Comparison of ENCODE assay signal across 28 cellular contexts in genomic region chr14:52119030-52119429, GRCh38. TPM values are rescaled to one million over a fixed set of nuclear protein-coding genes. Genes with fewer than 3 reads are reported as not detected.
A peak's percentile ranks its signal among the peaks of the same experiment; 100 is the strongest.
DNase-seq lines count a peak whose midpoint lies in the region; ATAC-seq and TF ChIP-seq lines count a peak whose summit lies in the region.
"Had no signal": no experiment of that assay in that cellular context is flagged by ENCODE, and none has a peak within 500 bp of the region (broad histone marks: within the 10 kb centered on the region; RNA-seq: fewer than 3 reads in every experiment).

No MANE protein-coding gene starts in this region.

- H3K27me3 ChIP-seq in fibroblast of lung (ENCODE audit: control insufficient read depth, insufficient read depth, low read length) (no peaks in the 10 kb centered on the region), osteoblast (ENCODE audit: insufficient read depth, low read length) (no peaks in the 10 kb centered on the region)
- H3K27me3 ChIP-seq: esophagus squamous epithelium, upper lobe of left lung had no signal

- H3K27me3 Mint-ChIP-seq in activated T-helper 1 cell treated with anti-CD3 and anti-CD28 coated beads, Interleukin-12 subunit alpha, Interleukin-12 subunit beta, Interleukin-2, Interleukin-4 antibody, amounts not matched to agents 30 ng/mL and 10 ng/mL and 1 ng/mL, durations not matched to agents 14 hours and 24 hours and 36 hours (ENCODE audit: insufficient read depth): peaks cover 11% of the 10 kb centered on the region
- H3K27me3 Mint-ChIP-seq: activated CD4-positive, alpha-beta memory T cell treated with anti-CD3 and anti-CD28 coated beads for 36 hours; stimulated activated naive CD8-positive, alpha-beta T cell treated with anti-CD3 and anti-CD28 coated beads, Interleukin-15, Interleukin-2, amounts not matched to agents 100 ng/mL and 50 ng/mL, for 24 hours had no signal

- H3K27ac Mint-ChIP-seq in activated T-helper 1 cell treated with anti-CD3 and anti-CD28 coated beads, Interleukin-12 subunit alpha, Interleukin-12 subunit beta, Interleukin-2, Interleukin-4 antibody, amounts not matched to agents 30 ng/mL and 10 ng/mL and 1 ng/mL, durations not matched to agents 14 hours and 24 hours and 36 hours: no peak overlapping the region
- H3K27ac Mint-ChIP-seq: activated CD4-positive, alpha-beta memory T cell treated with anti-CD3 and anti-CD28 coated beads for 36 hours; stimulated activated naive CD8-positive, alpha-beta T cell treated with anti-CD3 and anti-CD28 coated beads, Interleukin-15, Interleukin-2, amounts not matched to agents 100 ng/mL and 50 ng/mL, for 24 hours; T-helper 2 cell treated with Interferon-gamma antibody and Interleukin-4, amounts not matched to agents 5 μg/mL and 100 μg/mL, for 36 hours had no signal

- H3K27ac ChIP-seq in fibroblast of lung (ENCODE audit: insufficient read depth, low read length) (peak overlapping the region; percentile 44), substantia nigra (ENCODE audit: low read depth, low read length, poor library complexity, severe bottlenecking) (peak overlapping the region; percentile 70), osteoblast (ENCODE audit: low read depth, low read length) (no peak overlapping the region)
- H3K27ac ChIP-seq: esophagus squamous epithelium, GM23248, parathyroid adenoma, SK-N-MC, upper lobe of left lung, WERI-Rb-1 had no signal

- no peak overlapping the region for H2AFZ ChIP-seq in fibroblast of lung (ENCODE audit: low read length)
- no peak overlapping the region for H2AFZ ChIP-seq in osteoblast (ENCODE audit: low read length)
- H2AFZ ChIP-seq: GM23248, parathyroid adenoma had no signal

- ATAC-seq in HG02642 (IDR thresholded peaks at IDR 0.05; ENCODE audit: poor library complexity, unreplicated experiment): no peak
- ATAC-seq: Panc1 had no signal

- H3K4me1 ChIP-seq in fibroblast of lung (ENCODE audit: control insufficient read depth, extremely low read depth, insufficient read depth, low read length) (peaks cover 22% of the 10 kb centered on the region), osteoblast (ENCODE audit: insufficient read depth, low read length) (peaks cover 10% of the 10 kb centered on the region)
- H3K4me1 ChIP-seq: esophagus squamous epithelium, parathyroid adenoma, upper lobe of left lung had no signal

- no peak overlapping the region for H3K4me3 ChIP-seq in fibroblast of lung (replicated peaks in 1 of 4; ENCODE audit: control extremely low read depth in 1 of 4, insufficient read depth in 1 of 4, low read depth in 3 of 4, low read length in 4 of 4)
- no peak overlapping the region for H3K4me3 ChIP-seq in osteoblast (ENCODE audit: insufficient read depth, low read length)
- H3K4me3 ChIP-seq: esophagus squamous epithelium, GM23248, SK-N-MC, upper lobe of left lung had no signal

- H3K4me2 ChIP-seq in fibroblast of lung (ENCODE audit: extremely low read depth, insufficient read depth, low read length): no peak overlapping the region
- H3K4me2 ChIP-seq in osteoblast (ENCODE audit: insufficient read depth, low read length): no peak overlapping the region

- no peaks in the 10 kb centered on the region for H3K9me3 Mint-ChIP-seq in activated T-helper 1 cell treated with anti-CD3 and anti-CD28 coated beads, Interleukin-12 subunit alpha, Interleukin-12 subunit beta, Interleukin-2, Interleukin-4 antibody, amounts not matched to agents 30 ng/mL and 10 ng/mL and 1 ng/mL, durations not matched to agents 14 hours and 24 hours and 36 hours
- H3K9me3 Mint-ChIP-seq: activated CD4-positive, alpha-beta memory T cell treated with anti-CD3 and anti-CD28 coated beads for 36 hours; stimulated activated naive CD8-positive, alpha-beta T cell treated with anti-CD3 and anti-CD28 coated beads, Interleukin-15, Interleukin-2, amounts not matched to agents 100 ng/mL and 50 ng/mL, for 24 hours; T-helper 2 cell treated with Interferon-gamma antibody and Interleukin-4, amounts not matched to agents 5 μg/mL and 100 μg/mL, for 36 hours had no signal

- no peaks in the 10 kb centered on the region for H3K4me1 Mint-ChIP-seq in activated T-helper 1 cell treated with anti-CD3 and anti-CD28 coated beads, Interleukin-12 subunit alpha, Interleukin-12 subunit beta, Interleukin-2, Interleukin-4 antibody, amounts not matched to agents 30 ng/mL and 10 ng/mL and 1 ng/mL, durations not matched to agents 14 hours and 24 hours and 36 hours (ENCODE audit: low read depth)

- H4K20me1 ChIP-seq in fibroblast of lung (ENCODE audit: control insufficient read depth, extremely low read depth, insufficient read depth, low read length): no peaks in the 10 kb centered on the region
- no peaks in the 10 kb centered on the region for H4K20me1 ChIP-seq in osteoblast (ENCODE audit: insufficient read depth, low read length)

- no peak overlapping the region for H3K9ac ChIP-seq in fibroblast of lung (ENCODE audit: insufficient read depth, low read length)
- H3K9ac ChIP-seq: GM23248, parathyroid adenoma had no signal

- TF ChIP-seq CTCF in fibroblast of lung (conservative IDR thresholded peaks at IDR 0.05 in 1 of 2, IDR thresholded peaks at IDR 0.05 in 1 of 2; ENCODE audit: low read depth in 1 of 2, low read length in 2 of 2) (no peak), osteoblast (IDR thresholded peaks at IDR 0.05; ENCODE audit: extremely low read depth, low read depth, low read length) (no peak)

- no peaks in the 10 kb centered on the region for H3K36me3 Mint-ChIP-seq in activated T-helper 1 cell treated with anti-CD3 and anti-CD28 coated beads, Interleukin-12 subunit alpha, Interleukin-12 subunit beta, Interleukin-2, Interleukin-4 antibody, amounts not matched to agents 30 ng/mL and 10 ng/mL and 1 ng/mL, durations not matched to agents 14 hours and 24 hours and 36 hours (ENCODE audit: low read depth)
- H3K36me3 Mint-ChIP-seq: activated CD4-positive, alpha-beta memory T cell treated with anti-CD3 and anti-CD28 coated beads for 36 hours; naive B cell had no signal

- H3K4me3 Mint-ChIP-seq in activated T-helper 1 cell treated with anti-CD3 and anti-CD28 coated beads, Interleukin-12 subunit alpha, Interleukin-12 subunit beta, Interleukin-2, Interleukin-4 antibody, amounts not matched to agents 30 ng/mL and 10 ng/mL and 1 ng/mL, durations not matched to agents 14 hours and 24 hours and 36 hours: no peak overlapping the region
- H3K4me3 Mint-ChIP-seq: activated CD4-positive, alpha-beta memory T cell treated with anti-CD3 and anti-CD28 coated beads for 36 hours; naive B cell; stimulated activated naive CD8-positive, alpha-beta T cell treated with anti-CD3 and anti-CD28 coated beads, Interleukin-15, Interleukin-2, amounts not matched to agents 100 ng/mL and 50 ng/mL, for 24 hours; T-helper 2 cell treated with Interferon-gamma antibody and Interleukin-4, amounts not matched to agents 5 μg/mL and 100 μg/mL, for 36 hours had no signal

- DNase-seq in amniotic epithelial cell (ENCODE audit: low read depth) (peak; percentile 54), fibroblast of lung (ENCODE audit: low read depth in 2 of 2) (peak in 1 of 2 donors; percentile 47), midbrain (lab: John Stamatoyannopoulos, UW) (peak; percentile 75), substantia nigra (lab: John Stamatoyannopoulos, UW) (peak in 46 of 49 donors; percentile 5 to 77 (median 49)), osteoblast (ENCODE audit: insufficient read length, low spot score, missing footprints) (no peak)
- no peak for DNase-seq in activated T-helper 1 cell treated with anti-CD3 and anti-CD28 coated beads, Interleukin-12 subunit alpha, Interleukin-12 subunit beta, Interleukin-2, Interleukin-4 antibody, amounts not matched to agents 30 ng/mL and 10 ng/mL and 1 ng/mL, durations not matched to agents 14 hours and 24 hours and 36 hours (ENCODE audit: low spot score)
- DNase-seq in activated effector memory CD4-positive, alpha-beta T cell treated with Interleukin-2 at 50 U/mL for 16 hours: no peak
- DNase-seq: activated CD4-positive, alpha-beta memory T cell treated with anti-CD3 and anti-CD28 coated beads for 36 hours; activated naive CD4-positive, alpha-beta T cell treated with Interleukin-2 at 50 U/mL for 16 hours; DMS79; effector memory CD4-positive, alpha-beta T cell; esophagus squamous epithelium; GM23248; Kasumi-1; naive B cell; NCI-H1092; NCI-H2081 treated with DMSO at 0.1 percent for 48 hours; NCI-H446 treated with DMSO at 0.1 percent for 48 hours; small intestine; stimulated activated CD4-positive, alpha-beta T cell treated with anti-CD3 and anti-CD28 coated beads, Interleukin-2, amount 100 ng/mL, for 48 hours; upper lobe of left lung; WERI-Rb-1 had no signal

- intact Hi-C loops in activated T-helper 1 cell treated with anti-CD3 and anti-CD28 coated beads, Interleukin-12 subunit alpha, Interleukin-12 subunit beta, Interleukin-2, Interleukin-4 antibody, amounts not matched to agents 30 ng/mL and 10 ng/mL and 1 ng/mL, durations not matched to agents 14 hours and 24 hours and 36 hours (cut with micrococcal nuclease): no loop called here

- H3K9me3 ChIP-seq in fibroblast of lung (ENCODE audit: control insufficient read depth, insufficient read depth, low read depth, low read length): no peaks in the 10 kb centered on the region
- H3K9me3 ChIP-seq in osteoblast (ENCODE audit: low read depth, low read length): no peaks in the 10 kb centered on the region
- H3K9me3 ChIP-seq: esophagus squamous epithelium, upper lobe of left lung had no signal

- no peaks in the 10 kb centered on the region for H3K79me2 ChIP-seq in fibroblast of lung (ENCODE audit: control insufficient read depth, insufficient read depth, low read length)
- no peaks in the 10 kb centered on the region for H3K79me2 ChIP-seq in osteoblast (ENCODE audit: insufficient read depth, low read length)
- H3K79me2 ChIP-seq: parathyroid adenoma had no signal

- H3K36me3 ChIP-seq in fibroblast of lung (ENCODE audit: control insufficient read depth, insufficient read depth, low read length) (no peaks in the 10 kb centered on the region), osteoblast (ENCODE audit: insufficient read depth, low read length) (no peaks in the 10 kb centered on the region)
- H3K36me3 ChIP-seq: esophagus squamous epithelium, upper lobe of left lung, WERI-Rb-1 had no signal

RNA-seq across cellular contexts. Expression of gene NID2, which starts 50.2 kb away (rescaled TPM):
- total RNA-seq in fibroblast of lung (93.7 and 181 TPM in 2 replicates), osteoblast (138 and 141 TPM in 2 replicates)
- polyA plus RNA-seq in fibroblast of lung: 394 and 2,513 TPM in 2 replicates
- 225 and 1,654 TPM in 2 replicates for polyA plus RNA-seq in fibroblast of lung (2012)
- 553 and 3,045 TPM in 2 replicates for polyA minus RNA-seq in fibroblast of lung (ENCODE audit: low replicate concordance)
- total RNA-seq in activated T-helper 1 cell treated with anti-CD3 and anti-CD28 coated beads, Interleukin-12 subunit alpha, Interleukin-12 subunit beta, Interleukin-2, Interleukin-4 antibody, amounts not matched to agents 30 ng/mL and 10 ng/mL and 1 ng/mL, durations not matched to agents 14 hours and 24 hours and 36 hours: 0.16 and 0.34 TPM in 2 replicates
- total RNA-seq: activated CD4-positive, alpha-beta memory T cell treated with anti-CD3 and anti-CD28 coated beads for 36 hours had no signal

Comparison
In these comparisons a context has a peak if more than half of its experiments do, and no peak if none do; other contexts are left out.
1. DNase-seq: peak in amniotic epithelial cell (single experiment), midbrain (single experiment) and substantia nigra (46 of 49); none in osteoblast (single experiment), activated T-helper 1 cell treated with anti-CD3 and anti-CD28 coated beads, Interleukin-12 subunit alpha, Interleukin-12 subunit beta, Interleukin-2, Interleukin-4 antibody, amounts not matched to agents 30 ng/mL and 10 ng/mL and 1 ng/mL, durations not matched to agents 14 hours and 24 hours and 36 hours (single experiment) and activated effector memory CD4-positive, alpha-beta T cell treated with Interleukin-2 at 50 U/mL for 16 hours (single experiment).
2. RNA of gene NID2, which starts 50.2 kb away (total RNA-seq): 93.7 to 181 TPM in fibroblast of lung and 138 to 141 TPM in osteoblast; 0.16 to 0.34 TPM in activated T-helper 1 cell treated with anti-CD3 and anti-CD28 coated beads, Interleukin-12 subunit alpha, Interleukin-12 subunit beta, Interleukin-2, Interleukin-4 antibody, amounts not matched to agents 30 ng/mL and 10 ng/mL and 1 ng/mL, durations not matched to agents 14 hours and 24 hours and 36 hours; every median in the first group is over 10 times any median in the second.